In the genomic region with DNA sequence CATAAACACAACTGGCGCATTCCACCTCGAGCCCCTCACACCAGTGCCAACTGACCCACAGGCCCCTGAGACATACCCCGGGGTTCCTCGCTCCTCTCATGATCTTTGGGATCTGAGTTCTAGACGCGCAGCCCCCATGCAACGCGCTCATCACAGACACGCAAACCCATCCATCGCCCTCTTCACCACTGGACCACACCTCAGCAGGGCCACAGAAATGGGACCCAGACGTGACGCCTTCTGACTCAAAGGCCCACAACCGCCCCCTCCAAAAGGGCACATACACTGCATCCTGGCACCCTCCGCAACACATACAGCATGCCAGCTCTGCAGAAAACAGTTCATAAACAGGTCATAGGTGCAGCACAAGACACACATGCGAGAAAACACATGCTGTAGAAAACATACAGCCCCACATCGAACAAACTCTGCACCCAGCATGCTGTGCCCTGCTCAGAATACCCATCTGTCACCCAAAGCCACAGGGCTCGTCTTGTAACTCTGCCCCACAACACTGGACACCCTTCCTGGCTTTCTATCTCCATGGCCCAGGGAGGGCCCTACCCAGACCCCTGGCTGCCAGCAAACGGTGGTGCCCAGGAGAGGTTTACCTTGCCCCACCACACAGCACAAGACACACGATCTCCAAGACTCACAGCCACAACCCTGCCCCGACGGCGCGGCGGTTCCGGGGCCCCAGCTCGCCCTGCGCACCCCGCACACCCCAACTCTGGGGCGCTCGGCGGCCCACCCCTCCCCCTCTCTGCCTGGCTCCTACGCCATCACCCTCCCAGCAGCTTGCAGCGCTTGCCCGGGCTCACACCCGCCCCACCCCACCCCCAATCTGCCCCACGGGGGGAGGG, we compare ENCODE assay signal across 8 cellular contexts. TPM values are rescaled to one million over a fixed set of nuclear protein-coding genes. Genes with fewer than 3 reads are reported as not detected.
DNase-seq lines count a peak whose midpoint lies in the region; ATAC-seq and TF ChIP-seq lines count a peak whose summit lies in the region.

No MANE protein-coding gene starts in this region.

- TF ChIP-seq POLR2A in ovary (IDR thresholded peaks at IDR 0.05): no peak

- ATAC-seq in Right ventricle myocardium superior (ENCODE audit: poor library complexity): peak; percentile 33
- ATAC-seq in GM19035 (IDR thresholded peaks at IDR 0.05; ENCODE audit: unreplicated experiment): no peak
- no peak for ATAC-seq in GM18520 (IDR thresholded peaks at IDR 0.05; ENCODE audit: unreplicated experiment)
- no peak for ATAC-seq in HG02623 (IDR thresholded peaks at IDR 0.05; ENCODE audit: unreplicated experiment)

- peak overlapping the region; percentile 99 for H3K4me3 Mint-ChIP-seq in activated naive CD8-positive, alpha-beta T cell

- peak overlapping the region; percentile 98 to 99 for H3K27ac ChIP-seq in ovary

- TF ChIP-seq CTCF in GM13977 (IDR thresholded peaks at IDR 0.05; ENCODE audit: extremely low read depth, insufficient read depth, missing control alignments) (no peak), ovary (IDR thresholded peaks at IDR 0.05) (no peak)

- no peaks in the 10 kb centered on the region for H3K9me3 Mint-ChIP-seq in activated naive CD8-positive, alpha-beta T cell (ENCODE audit: low read depth)

- H3K4me3 ChIP-seq in ovary: peak overlapping the region; percentile 84

- intact Hi-C loops in Right ventricle myocardium superior (cut with DNase I): no loop called here
- intact Hi-C loops in ovary (cut with DNase I): loop anchor here in 3 of 4 donors (5.0 kb wide), 1 partner anchor 36 kb away; no protein-coding TSS in a partner anchor

- peaks cover 2% of the 10 kb centered on the region for H3K36me3 Mint-ChIP-seq in activated naive CD8-positive, alpha-beta T cell

- H3K36me3 ChIP-seq in ovary: no peaks in the 10 kb centered on the region

- in situ Hi-C loops in GM13977 (cut with MboI; ENCODE audit: low pct_unique_long_range_greater_than_20kb, low sequenced_read_pairs, unreplicated experiment): no loop called here
- in situ Hi-C loops in SK-MEL-5 (cut with HindIII; ENCODE audit: low pct_unique_long_range_greater_than_20kb, low sequenced_read_pairs): no loop called here

- no peaks in the 10 kb centered on the region for H3K27me3 Mint-ChIP-seq in activated naive CD8-positive, alpha-beta T cell

- DNase-seq in GM13977 (ENCODE audit: low spot score): peak; percentile 76
- peak; percentile 27 for DNase-seq in SK-MEL-5 (ENCODE audit: low read depth, low spot score)
- peak; percentile 71 for DNase-seq in Right ventricle myocardium superior
- DNase-seq in ovary: peak; percentile 55 to 83 (median 73)

- WGBS in ovary, 3 donors: 7 to 16% (median 8%) methylated on average over 28 to 36 of the region's 36 CpGs

- no peaks in the 10 kb centered on the region for H3K27me3 ChIP-seq in ovary

- H3K4me1 ChIP-seq in ovary (ENCODE audit: insufficient read depth): peaks cover 17% of the 10 kb centered on the region

- no peak for TF ChIP-seq EP300 in ovary (IDR thresholded peaks at IDR 0.05)

- H3K4me1 Mint-ChIP-seq in activated naive CD8-positive, alpha-beta T cell (ENCODE audit: low read depth): peaks cover 66% of the 10 kb centered on the region

- no peaks in the 10 kb centered on the region for H3K9me3 ChIP-seq in ovary

- H3K27ac Mint-ChIP-seq in activated naive CD8-positive, alpha-beta T cell: peak overlapping the region; percentile 95

RNA-seq across cellular contexts. Expression of gene ZBTB4, which starts 0.9 kb away (rescaled TPM):
- 14.3 and 14.6 TPM in 2 replicates for total RNA-seq in SK-MEL-5 (2014; rRNA removed; shearing (Covaris generic))
- polyA plus RNA-seq in SK-MEL-5 (2015; cell fraction: cytosol; rRNA removed): 21.8 and 29.8 TPM in 2 replicates
- 15.0 and 16.9 TPM in 2 replicates for polyA plus RNA-seq in SK-MEL-5 (2015; cell fraction: nucleus; rRNA removed)
- total RNA-seq in Right ventricle myocardium superior: 60.3 TPM
- 100 to 1,000 TPM in 3 of 7 donors, 10 to 100 TPM in 4; 39.3 to 123 (median 85.5) TPM for total RNA-seq in ovary
- polyA plus RNA-seq in ovary: 10 to 100 TPM; 53.8 to 84.5 TPM

RNA-seq across cellular contexts. Expression of gene SLC35G6, which starts 2.7 kb away (rescaled TPM):
- total RNA-seq in SK-MEL-5 (2014; rRNA removed; shearing (Covaris generic)): not detected in 2 replicates
- polyA plus RNA-seq in SK-MEL-5 (2015; cell fraction: cytosol; rRNA removed): 0.08 TPM in 1 of 2 replicates, not detected in the other
- polyA plus RNA-seq in SK-MEL-5 (2015; cell fraction: nucleus; rRNA removed): not detected in 2 replicates
- total RNA-seq in Right ventricle myocardium superior: not detected
- not detected for total RNA-seq in ovary
- not detected for polyA plus RNA-seq in ovary

RNA-seq across cellular contexts. Expression of gene POLR2A, which starts 5.7 kb away (rescaled TPM):
- 20.6 and 24.0 TPM in 2 replicates for total RNA-seq in SK-MEL-5 (2014; rRNA removed; shearing (Covaris generic))
- 73.0 and 85.1 TPM in 2 replicates for polyA plus RNA-seq in SK-MEL-5 (2015; cell fraction: cytosol; rRNA removed)
- polyA plus RNA-seq in SK-MEL-5 (2015; cell fraction: nucleus; rRNA removed): 49.6 and 58.8 TPM in 2 replicates
- total RNA-seq in Right ventricle myocardium superior (32.9 TPM), ovary (100 to 1,000 TPM in 2 of 7 donors, 10 to 100 TPM in 5; 39.5 to 110 (median 88.2) TPM)
- polyA plus RNA-seq in ovary: 10 to 100 TPM; 26.7 to 74.5 TPM

RNA-seq across cellular contexts. Expression of gene CHRNB1, which starts 33.6 kb away (rescaled TPM):
- total RNA-seq in SK-MEL-5 (2014; rRNA removed; shearing (Covaris generic)): 3.3 and 4.5 TPM in 2 replicates
- 5.6 and 6.0 TPM in 2 replicates for polyA plus RNA-seq in SK-MEL-5 (2015; cell fraction: cytosol; rRNA removed)
- 3.4 and 4.0 TPM in 2 replicates for polyA plus RNA-seq in SK-MEL-5 (2015; cell fraction: nucleus; rRNA removed)
- total RNA-seq in Right ventricle myocardium superior (9.8 TPM), ovary (10 to 100 TPM in 2 of 7 donors, 1 to 10 TPM in 5; 3.2 to 13.5 (median 7.6) TPM)
- 1 to 10 TPM; 5.9 to 7.8 TPM for polyA plus RNA-seq in ovary

RNA-seq across cellular contexts. Expression of gene FGF11, which starts 39.2 kb away (rescaled TPM):
- total RNA-seq in SK-MEL-5 (2014; rRNA removed; shearing (Covaris generic)): 0.45 and 0.61 TPM in 2 replicates
- 0.65 and 1.9 TPM in 2 replicates for polyA plus RNA-seq in SK-MEL-5 (2015; cell fraction: cytosol; rRNA removed)
- 2.0 and 3.6 TPM in 2 replicates for polyA plus RNA-seq in SK-MEL-5 (2015; cell fraction: nucleus; rRNA removed)
- total RNA-seq in Right ventricle myocardium superior: 9.8 TPM
- 1 to 10 TPM in 2 of 7 donors, under 1 TPM in 5; 0.10 to 4.2 (median 0.61) TPM for total RNA-seq in ovary
- polyA plus RNA-seq in ovary: 1 to 10 TPM in 1 of 2 donors, under 1 TPM in 1; 0.25 to 5.1 TPM
